In genomic region chr19:35248310-35249145, GRCh38 we compare ENCODE assay signal across 8 cellular contexts. TPM values are rescaled to one million over a fixed set of nuclear protein-coding genes. Genes with fewer than 3 reads are reported as not detected.
DNase-seq lines count a peak whose midpoint lies in the region; ATAC-seq and TF ChIP-seq lines count a peak whose summit lies in the region.

LSR (plus strand) TSS chr19:35249002; CDS start chr19:35249023, 21 bp downstream.

- ATAC-seq in GM19397 (IDR thresholded peaks at IDR 0.05; ENCODE audit: unreplicated experiment) (peak; percentile 83), HG03520 (IDR thresholded peaks at IDR 0.05; ENCODE audit: unreplicated experiment) (peak; percentile 61)

- no peak within 1 kb of the TSS for H3K27ac ChIP-seq in BLaER1
- no peak within 1 kb of the TSS for H3K27ac ChIP-seq in adipose tissue (ENCODE audit: low read depth, low read length)

- peak; percentile 92 for TF ChIP-seq POLR2A in Raji (IDR thresholded peaks at IDR 0.05; ENCODE audit: insufficient read depth, low read depth, low read length)

- H3K4me2 ChIP-seq in BLaER1: peak within 1 kb of the TSS; percentile 97

- no peaks in the 10 kb centered on the region for H3K36me3 ChIP-seq in BLaER1

- DNase-seq in kidney glomerular epithelial cell (lab: John Stamatoyannopoulos, UW): peak; percentile 83
- DNase-seq in stimulated activated CD4-positive, alpha-beta T cell treated with anti-CD3 and anti-CD28 coated beads, TNF-alpha, amount 100 ng/mL, for 1 hour (ENCODE audit: low read depth in 3 of 3, low spot score in 1 of 3): peak in 2 of 3 donors; percentile 49 to 53
- no peak for DNase-seq in NCI-H1694 (lab: John Stamatoyannopoulos, UW)

- H4K20me1 ChIP-seq in BLaER1: no peaks in the 10 kb centered on the region

- peaks cover 56% of the 10 kb centered on the region for H3K27me3 ChIP-seq in BLaER1

- H3K9ac ChIP-seq in BLaER1: no peak within 1 kb of the TSS

- peaks cover 20% of the 10 kb centered on the region for H3K4me1 ChIP-seq in BLaER1

- H3K4me3 ChIP-seq in BLaER1: peak within 1 kb of the TSS; percentile 66

- WGBS in adipose tissue, 3 donors: 0% methylated on average over 68 to 69 of the region's 69 CpGs

- 0 out of 2 replicates have a peak, but pooled peaks cover 3% of the 10 kb centered on the region for H3K9me3 ChIP-seq in BLaER1

RNA-seq across cellular contexts. Expression of gene LSR, which starts in this region (rescaled TPM):
- polyA plus RNA-seq in adipose tissue: 10 to 100 TPM; 12.9 to 92.4 (median 20.2) TPM
